ENCODE assay signal across 8 cellular contexts in the genomic region with DNA sequence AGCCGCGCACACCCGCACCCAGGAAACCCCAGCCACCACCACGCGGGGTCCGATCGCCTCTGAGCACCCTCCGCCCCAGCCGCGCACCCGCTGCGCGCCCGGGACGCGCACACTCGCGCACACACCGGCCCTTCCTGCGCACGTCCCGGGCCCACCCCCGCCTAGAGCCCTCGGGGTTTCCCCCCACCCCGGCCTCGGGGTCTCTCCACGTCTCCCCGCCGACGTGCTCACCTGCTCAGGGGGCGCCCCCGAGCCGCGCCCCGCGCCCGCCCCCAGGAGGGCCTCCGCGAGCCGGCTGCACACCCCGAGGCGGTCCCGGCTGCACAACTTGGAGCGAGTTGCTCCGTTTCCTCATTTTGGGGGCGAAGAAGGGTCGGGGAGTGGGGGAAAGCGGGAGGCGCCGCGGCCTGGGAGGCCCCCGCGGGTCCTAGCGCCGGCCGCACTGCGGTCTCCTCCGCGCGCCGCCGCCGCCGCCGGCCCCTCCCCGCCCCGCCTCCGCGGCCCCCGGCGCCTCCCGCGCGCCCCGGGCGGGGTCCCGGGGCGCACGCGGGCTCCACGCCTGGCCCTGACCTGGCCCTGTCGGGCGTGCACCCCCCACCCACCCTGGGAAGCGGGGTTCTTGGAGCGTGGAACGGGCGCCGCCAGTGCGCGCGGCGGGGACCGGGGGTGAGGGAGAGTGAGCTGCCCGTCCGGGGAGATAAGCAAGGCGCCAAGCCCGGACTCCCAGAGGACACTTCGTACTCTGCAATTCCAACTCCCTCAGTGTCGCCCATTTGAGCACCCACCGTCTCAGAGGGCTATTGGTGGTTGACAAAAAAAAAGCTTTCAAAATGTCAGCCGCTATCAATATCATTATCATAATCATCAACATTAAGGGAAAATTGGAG. TPM values are rescaled to one million over a fixed set of nuclear protein-coding genes. Genes with fewer than 3 reads are reported as not detected.
DNase-seq lines count a peak whose midpoint lies in the region; TF ChIP-seq lines count a peak whose summit lies in the region.

A gene with protein sequence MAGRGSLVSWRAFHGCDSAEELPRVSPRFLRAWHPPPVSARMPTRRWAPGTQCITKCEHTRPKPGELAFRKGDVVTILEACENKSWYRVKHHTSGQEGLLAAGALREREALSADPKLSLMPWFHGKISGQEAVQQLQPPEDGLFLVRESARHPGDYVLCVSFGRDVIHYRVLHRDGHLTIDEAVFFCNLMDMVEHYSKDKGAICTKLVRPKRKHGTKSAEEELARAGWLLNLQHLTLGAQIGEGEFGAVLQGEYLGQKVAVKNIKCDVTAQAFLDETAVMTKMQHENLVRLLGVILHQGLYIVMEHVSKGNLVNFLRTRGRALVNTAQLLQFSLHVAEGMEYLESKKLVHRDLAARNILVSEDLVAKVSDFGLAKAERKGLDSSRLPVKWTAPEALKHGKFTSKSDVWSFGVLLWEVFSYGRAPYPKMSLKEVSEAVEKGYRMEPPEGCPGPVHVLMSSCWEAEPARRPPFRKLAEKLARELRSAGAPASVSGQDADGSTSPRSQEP (minus strand): TSS at position 444 of the 887 bp plus-strand sequence. CDS start 1,246 bp downstream, outside the sequence.

- CTCF ChIA-PET in activated CD8-positive, alpha-beta memory T cell treated with anti-CD3 and anti-CD28 coated beads for 36 hours (lab: Charles Lee), result interaction anchor here (0.7 to 1.4 kb wide), 4 partner anchors 24 to 35 kb away, joined by 3 read pairs; partner anchors contain the start of gene MRPL54

- H3K27me3 ChIP-seq in testis (no peaks in the 10 kb centered on the region), brain microvascular endothelial cell (replicated peaks) (peaks cover 15% of the 10 kb centered on the region)

- DNase-seq in activated CD4-positive, alpha-beta T cell treated with anti-CD3 and anti-CD28 coated beads for 4 hours, result peak; percentile 42 to 45
- DNase-seq in activated CD4-positive, alpha-beta T cell treated with anti-CD3 and anti-CD28 coated beads, Interleukin-2, amount 50 U/mL, for 1 hour, result no peak
- DNase-seq in left kidney (ENCODE audit: low read depth, low spot score), result peak; percentile 47
- DNase-seq in testis, result no peak
- no peak for DNase-seq in brain microvascular endothelial cell
- DNase-seq in NCI-H146 treated with DMSO at 0.1 percent for 48 hours (lab: John Stamatoyannopoulos, UW; ENCODE audit: unreplicated experiment), result no peak
- no peak for DNase-seq in NCI-H1105 (lab: John Stamatoyannopoulos, UW)

- intact Hi-C loops in testis (cut with DNase I; ENCODE audit: low total_unique reads), result no loop called here

- H3K27ac ChIP-seq in testis, result no peak within 1 kb of the TSS
- H3K27ac ChIP-seq in brain microvascular endothelial cell, result no peak within 1 kb of the TSS

- H3K9me3 ChIP-seq in testis, result no peaks in the 10 kb centered on the region

- TF ChIP-seq CTCF in testis (IDR thresholded peaks at IDR 0.05) (no peak), brain microvascular endothelial cell (IDR thresholded peaks at IDR 0.05; ENCODE audit: low read depth, low read length, missing control alignments) (no peak)

- in situ Hi-C loops in brain microvascular endothelial cell (cut with HindIII; ENCODE audit: low pct_ligation_motif_present, low sequenced_read_pairs), result no loop called here

- H3K36me3 ChIP-seq in testis (ENCODE audit: low read depth, missing control alignments) (no peaks in the 10 kb centered on the region), brain microvascular endothelial cell (replicated peaks) (no peaks in the 10 kb centered on the region)

- 4 to 13% methylated on average over 17 to 62 of the region's 101 CpGs for WGBS in testis, 2 donors

- POLR2A ChIA-PET in activated CD8-positive, alpha-beta memory T cell treated with anti-CD3 and anti-CD28 coated beads for 36 hours (lab: Charles Lee), result no interaction called here

- H3K4me1 ChIP-seq in testis, result no peaks in the 10 kb centered on the region

- H3K4me3 ChIP-seq in testis (peak within 1 kb of the TSS; percentile 24 to 45), brain microvascular endothelial cell (ENCODE audit: low read depth, low read length) (no peak within 1 kb of the TSS)

- no peak for TF ChIP-seq POLR2A in testis (IDR thresholded peaks at IDR 0.05)

RNA-seq across cellular contexts. Expression of the gene that starts here (rescaled TPM):
- total RNA-seq in activated CD8-positive, alpha-beta memory T cell treated with anti-CD3 and anti-CD28 coated beads for 36 hours, result 10 to 100 TPM; 36.1 to 39.3 TPM
- total RNA-seq in testis, result 10 to 100 TPM; 10.1 TPM
- polyA plus RNA-seq in testis (ENCODE audit: insufficient read depth, low read depth, low replicate concordance), result 6.0 TPM

Comparison
In these comparisons a context has a peak if more than half of its experiments do, and no peak if none do; other contexts are left out.
1. DNase-seq: peak in activated CD4-positive, alpha-beta T cell treated with anti-CD3 and anti-CD28 coated beads for 4 hours (2 of 2) and left kidney (single experiment); none in activated CD4-positive, alpha-beta T cell treated with anti-CD3 and anti-CD28 coated beads, Interleukin-2, amount 50 U/mL, for 1 hour (single experiment), testis (single experiment), brain microvascular endothelial cell (single experiment), NCI-H146 treated with DMSO at 0.1 percent for 48 hours (single experiment) and NCI-H1105 (single experiment).